ENCODE assay signal across 3 cellular contexts in the genomic region with DNA sequence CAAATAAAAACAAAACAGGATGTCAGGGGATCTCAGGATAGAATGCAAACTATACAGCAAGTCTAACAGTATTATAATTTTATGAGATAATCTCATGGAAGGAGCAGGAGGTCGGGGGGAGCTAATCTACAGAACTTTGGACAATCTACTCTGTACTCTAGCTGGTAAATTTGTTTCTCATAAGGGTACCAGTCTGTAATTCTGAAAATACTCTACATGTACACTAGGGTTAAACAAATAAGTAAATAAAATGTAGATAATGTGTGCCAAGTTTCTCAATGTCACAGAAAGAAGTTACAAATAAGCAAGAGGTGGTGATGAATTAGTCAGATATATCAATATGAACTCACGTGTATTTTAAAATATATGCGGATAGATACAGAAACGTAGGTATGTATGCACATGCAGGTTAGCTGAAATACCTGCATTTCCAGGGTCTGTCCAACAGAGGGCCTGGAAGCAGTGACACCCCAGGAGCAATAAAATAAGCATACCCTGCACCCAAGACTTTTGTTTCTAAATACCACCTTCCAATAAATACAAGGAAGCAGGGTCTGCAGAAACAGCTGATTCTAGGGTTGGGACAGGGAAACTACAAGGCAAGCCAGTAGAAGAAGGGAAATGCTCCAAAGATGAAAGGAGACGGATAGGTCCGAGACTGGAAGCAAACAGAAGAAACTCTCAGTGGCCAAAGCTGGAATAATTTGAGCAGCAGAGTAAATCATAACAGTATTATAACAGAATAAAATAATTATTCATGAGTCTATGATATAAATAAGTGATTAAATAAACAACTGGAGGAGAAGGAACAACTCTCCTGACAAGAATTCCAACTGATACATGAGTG.
TF ChIP-seq lines count a peak whose summit lies in the region.

No MANE protein-coding gene starts in this region.

TF ChIP-seq in SK-N-SH treated with all-trans-retinoic acid at 6 μM for 48 hours, 23 proteins besides CTCF, POLR2A, EP300 and RAD21 (continues in another document):
- TF ChIP-seq TOX (CRISPR knock-in tag; IDR thresholded peaks at IDR 0.05; ENCODE audit: borderline replicate concordance) (no peak), CSDC2 (CRISPR knock-in tag; IDR thresholded peaks at IDR 0.05) (no peak), RARB (CRISPR knock-in tag; IDR thresholded peaks at IDR 0.05) (no peak), TCF4 (CRISPR knock-in tag; IDR thresholded peaks at IDR 0.05; ENCODE audit: borderline replicate concordance) (no peak), ESRRG (CRISPR knock-in tag; IDR thresholded peaks at IDR 0.05) (no peak), ZNF70 (CRISPR knock-in tag; IDR thresholded peaks at IDR 0.05) (no peak), GLIS3 (CRISPR knock-in tag; IDR thresholded peaks at IDR 0.05) (no peak), BACH2 (CRISPR knock-in tag; IDR thresholded peaks at IDR 0.05; ENCODE audit: borderline replicate concordance) (no peak), ARNTL (CRISPR knock-in tag; IDR thresholded peaks at IDR 0.05; ENCODE audit: borderline replicate concordance, low read depth) (no peak), ZFP3 (CRISPR knock-in tag; IDR thresholded peaks at IDR 0.05) (no peak), ISL1 (CRISPR knock-in tag; IDR thresholded peaks at IDR 0.05) (no peak), SNAI2 (CRISPR knock-in tag; IDR thresholded peaks at IDR 0.05) (no peak), ZNF8 (CRISPR knock-in tag; IDR thresholded peaks at IDR 0.05) (no peak)
- TF ChIP-seq, protein P1, sequence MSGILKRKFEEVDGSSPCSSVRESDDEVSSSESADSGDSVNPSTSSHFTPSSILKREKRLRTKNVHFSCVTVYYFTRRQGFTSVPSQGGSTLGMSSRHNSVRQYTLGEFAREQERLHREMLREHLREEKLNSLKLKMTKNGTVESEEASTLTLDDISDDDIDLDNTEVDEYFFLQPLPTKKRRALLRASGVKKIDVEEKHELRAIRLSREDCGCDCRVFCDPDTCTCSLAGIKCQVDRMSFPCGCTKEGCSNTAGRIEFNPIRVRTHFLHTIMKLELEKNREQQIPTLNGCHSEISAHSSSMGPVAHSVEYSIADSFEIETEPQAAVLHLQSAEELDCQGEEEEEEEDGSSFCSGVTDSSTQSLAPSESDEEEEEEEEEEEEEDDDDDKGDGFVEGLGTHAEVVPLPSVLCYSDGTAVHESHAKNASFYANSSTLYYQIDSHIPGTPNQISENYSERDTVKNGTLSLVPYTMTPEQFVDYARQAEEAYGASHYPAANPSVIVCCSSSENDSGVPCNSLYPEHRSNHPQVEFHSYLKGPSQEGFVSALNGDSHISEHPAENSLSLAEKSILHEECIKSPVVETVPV (CRISPR knock-in tag; IDR thresholded peaks at IDR 0.05) = no peak
- TF ChIP-seq, protein P2, sequence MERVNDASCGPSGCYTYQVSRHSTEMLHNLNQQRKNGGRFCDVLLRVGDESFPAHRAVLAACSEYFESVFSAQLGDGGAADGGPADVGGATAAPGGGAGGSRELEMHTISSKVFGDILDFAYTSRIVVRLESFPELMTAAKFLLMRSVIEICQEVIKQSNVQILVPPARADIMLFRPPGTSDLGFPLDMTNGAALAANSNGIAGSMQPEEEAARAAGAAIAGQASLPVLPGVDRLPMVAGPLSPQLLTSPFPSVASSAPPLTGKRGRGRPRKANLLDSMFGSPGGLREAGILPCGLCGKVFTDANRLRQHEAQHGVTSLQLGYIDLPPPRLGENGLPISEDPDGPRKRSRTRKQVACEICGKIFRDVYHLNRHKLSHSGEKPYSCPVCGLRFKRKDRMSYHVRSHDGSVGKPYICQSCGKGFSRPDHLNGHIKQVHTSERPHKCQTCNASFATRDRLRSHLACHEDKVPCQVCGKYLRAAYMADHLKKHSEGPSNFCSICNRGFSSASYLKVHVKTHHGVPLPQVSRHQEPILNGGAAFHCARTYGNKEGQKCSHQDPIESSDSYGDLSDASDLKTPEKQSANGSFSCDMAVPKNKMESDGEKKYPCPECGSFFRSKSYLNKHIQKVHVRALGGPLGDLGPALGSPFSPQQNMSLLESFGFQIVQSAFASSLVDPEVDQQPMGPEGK (CRISPR knock-in tag; IDR thresholded peaks at IDR 0.05; ENCODE audit: borderline replicate concordance) = no peak
- TF ChIP-seq, protein P3, sequence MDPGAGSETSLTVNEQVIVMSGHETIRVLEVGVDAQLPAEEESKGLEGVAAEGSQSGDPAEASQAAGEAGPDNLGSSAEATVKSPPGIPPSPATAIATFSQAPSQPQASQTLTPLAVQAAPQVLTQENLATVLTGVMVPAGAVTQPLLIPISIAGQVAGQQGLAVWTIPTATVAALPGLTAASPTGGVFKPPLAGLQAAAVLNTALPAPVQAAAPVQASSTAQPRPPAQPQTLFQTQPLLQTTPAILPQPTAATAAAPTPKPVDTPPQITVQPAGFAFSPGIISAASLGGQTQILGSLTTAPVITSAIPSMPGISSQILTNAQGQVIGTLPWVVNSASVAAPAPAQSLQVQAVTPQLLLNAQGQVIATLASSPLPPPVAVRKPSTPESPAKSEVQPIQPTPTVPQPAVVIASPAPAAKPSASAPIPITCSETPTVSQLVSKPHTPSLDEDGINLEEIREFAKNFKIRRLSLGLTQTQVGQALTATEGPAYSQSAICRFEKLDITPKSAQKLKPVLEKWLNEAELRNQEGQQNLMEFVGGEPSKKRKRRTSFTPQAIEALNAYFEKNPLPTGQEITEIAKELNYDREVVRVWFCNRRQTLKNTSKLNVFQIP (CRISPR knock-in tag; IDR thresholded peaks at IDR 0.05; ENCODE audit: borderline replicate concordance, low read depth) = no peak

TF ChIP-seq in K562, 482 proteins besides CTCF, POLR2A, EP300 and RAD21 (continues in another document):
- TF ChIP-seq JUN (IDR thresholded peaks at IDR 0.05; ENCODE audit: borderline replicate concordance, low read depth, low read length) (no peak), JUN (CRISPR knock-in tag; IDR thresholded peaks at IDR 0.05; ENCODE audit: borderline replicate concordance) (no peak), KLF16 (IDR thresholded peaks at IDR 0.05) (no peak), HDAC6 (IDR thresholded peaks at IDR 0.05; ENCODE audit: low read depth, low read length) (no peak), ZNF77 (CRISPR knock-in tag; IDR thresholded peaks at IDR 0.05) (no peak), POLR2B (IDR thresholded peaks at IDR 0.05; ENCODE audit: low read depth, partially characterized antibody) (no peak), STAT5B (CRISPR knock-in tag; IDR thresholded peaks at IDR 0.05) (no peak), RBM15 (IDR thresholded peaks at IDR 0.05; ENCODE audit: insufficient read depth, low read length) (no peak), L3MBTL2 (IDR thresholded peaks at IDR 0.05) (no peak), TEAD1 (CRISPR knock-in tag; IDR thresholded peaks at IDR 0.05) (peak in 1 of 2 experiments; percentile 72; a peak in 1 of 4 replicates), ETV5 (CRISPR knock-in tag; IDR thresholded peaks at IDR 0.05; ENCODE audit: low read depth) (no peak), BACH1 (tag; IDR thresholded peaks at IDR 0.05) (0 out of 2 replicates have a peak, but pooled peaks have one; percentile 17), DNMT1 (IDR thresholded peaks at IDR 0.05) (no peak), TEAD4 (IDR thresholded peaks at IDR 0.05; ENCODE audit: low read length) (0 out of 2 replicates have a peak, but pooled peaks have one; percentile 42), TEAD4 (CRISPR knock-in tag; IDR thresholded peaks at IDR 0.05; ENCODE audit: borderline replicate concordance) (no peak), KLF6 (CRISPR knock-in tag; IDR thresholded peaks at IDR 0.05; ENCODE audit: borderline replicate concordance) (no peak)
- TF ChIP-seq, protein P4, sequence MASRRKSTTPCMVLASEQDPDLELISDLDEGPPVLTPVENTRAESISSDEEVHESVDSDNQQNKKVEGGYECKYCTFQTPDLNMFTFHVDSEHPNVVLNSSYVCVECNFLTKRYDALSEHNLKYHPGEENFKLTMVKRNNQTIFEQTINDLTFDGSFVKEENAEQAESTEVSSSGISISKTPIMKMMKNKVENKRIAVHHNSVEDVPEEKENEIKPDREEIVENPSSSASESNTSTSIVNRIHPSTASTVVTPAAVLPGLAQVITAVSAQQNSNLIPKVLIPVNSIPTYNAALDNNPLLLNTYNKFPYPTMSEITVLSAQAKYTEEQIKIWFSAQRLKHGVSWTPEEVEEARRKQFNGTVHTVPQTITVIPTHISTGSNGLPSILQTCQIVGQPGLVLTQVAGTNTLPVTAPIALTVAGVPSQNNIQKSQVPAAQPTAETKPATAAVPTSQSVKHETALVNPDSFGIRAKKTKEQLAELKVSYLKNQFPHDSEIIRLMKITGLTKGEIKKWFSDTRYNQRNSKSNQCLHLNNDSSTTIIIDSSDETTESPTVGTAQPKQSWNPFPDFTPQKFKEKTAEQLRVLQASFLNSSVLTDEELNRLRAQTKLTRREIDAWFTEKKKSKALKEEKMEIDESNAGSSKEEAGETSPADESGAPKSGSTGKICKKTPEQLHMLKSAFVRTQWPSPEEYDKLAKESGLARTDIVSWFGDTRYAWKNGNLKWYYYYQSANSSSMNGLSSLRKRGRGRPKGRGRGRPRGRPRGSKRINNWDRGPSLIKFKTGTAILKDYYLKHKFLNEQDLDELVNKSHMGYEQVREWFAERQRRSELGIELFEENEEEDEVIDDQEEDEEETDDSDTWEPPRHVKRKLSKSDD (conservative IDR thresholded peaks at IDR 0.05; ENCODE audit: low read length) = no peak
- TF ChIP-seq, protein P5, sequence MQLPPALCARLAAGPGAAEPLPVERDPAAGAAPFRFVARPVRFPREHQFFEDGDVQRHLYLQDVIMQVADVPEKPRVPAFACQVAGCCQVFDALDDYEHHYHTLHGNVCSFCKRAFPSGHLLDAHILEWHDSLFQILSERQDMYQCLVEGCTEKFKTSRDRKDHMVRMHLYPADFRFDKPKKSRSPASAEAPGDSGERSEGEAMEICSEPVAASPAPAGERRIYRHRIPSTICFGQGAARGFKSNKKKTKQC (CRISPR knock-in tag; IDR thresholded peaks at IDR 0.05) = no peak
- TF ChIP-seq, protein P6, sequence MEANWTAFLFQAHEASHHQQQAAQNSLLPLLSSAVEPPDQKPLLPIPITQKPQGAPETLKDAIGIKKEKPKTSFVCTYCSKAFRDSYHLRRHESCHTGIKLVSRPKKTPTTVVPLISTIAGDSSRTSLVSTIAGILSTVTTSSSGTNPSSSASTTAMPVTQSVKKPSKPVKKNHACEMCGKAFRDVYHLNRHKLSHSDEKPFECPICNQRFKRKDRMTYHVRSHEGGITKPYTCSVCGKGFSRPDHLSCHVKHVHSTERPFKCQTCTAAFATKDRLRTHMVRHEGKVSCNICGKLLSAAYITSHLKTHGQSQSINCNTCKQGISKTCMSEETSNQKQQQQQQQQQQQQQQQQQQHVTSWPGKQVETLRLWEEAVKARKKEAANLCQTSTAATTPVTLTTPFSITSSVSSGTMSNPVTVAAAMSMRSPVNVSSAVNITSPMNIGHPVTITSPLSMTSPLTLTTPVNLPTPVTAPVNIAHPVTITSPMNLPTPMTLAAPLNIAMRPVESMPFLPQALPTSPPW (CRISPR knock-in tag; IDR thresholded peaks at IDR 0.05) = 0 out of 2 replicates have a peak, but pooled peaks have one; percentile 18

TF ChIP-seq in HepG2, 621 proteins besides CTCF, POLR2A, EP300 and RAD21:
- TF ChIP-seq ZEB1 (IDR thresholded peaks at IDR 0.05; ENCODE audit: insufficient replicate concordance, low read depth) = no peak
- peak; percentile 51 for TF ChIP-seq STAG1 (CRISPR knock-in tag; IDR thresholded peaks at IDR 0.05)
- peak; percentile 76 for TF ChIP-seq SMC3 (IDR thresholded peaks at IDR 0.05; ENCODE audit: low read length)
